In genomic region chr1:204408074-204408507, GRCh38 we compare ENCODE assay signal across 8 cellular contexts. TPM values are rescaled to one million over a fixed set of nuclear protein-coding genes. Genes with fewer than 3 reads are reported as not detected.
DNase-seq lines count a peak whose midpoint lies in the region; ATAC-seq and TF ChIP-seq lines count a peak whose summit lies in the region.

No MANE protein-coding gene starts in this region.

- no CpG with 5 or more reads among the region's 2 CpGs for WGBS in iPS DF 6.9 (ENCODE audit: insufficient coverage, insufficient read length)

- intact Hi-C loops in gastrocnemius medialis (cut with DNase I; ENCODE audit: low total_unique reads) = no loop called here

- no peak for ATAC-seq in gastrocnemius medialis
- no peak for ATAC-seq in HG02763 (IDR thresholded peaks at IDR 0.05; ENCODE audit: unreplicated experiment)
- no peak for ATAC-seq in GM21515 (IDR thresholded peaks at IDR 0.05; ENCODE audit: unreplicated experiment)

- H3K4me1 ChIP-seq in iPS DF 6.9 (ENCODE audit: control insufficient read depth, insufficient read depth, low read length) (no peaks in the 10 kb centered on the region), gastrocnemius medialis (peaks cover 32 to 33% of the 10 kb centered on the region in 2 donors)

- DNase-seq in activated naive CD4-positive, alpha-beta T cell treated with Interleukin-2 at 50 U/mL for 16 hours = peak; percentile 30
- DNase-seq in activated naive CD4-positive, alpha-beta T cell (lab: John Stamatoyannopoulos, UW) = no peak
- peak; percentile 36 to 62 for DNase-seq in NCI-H524 (lab: John Stamatoyannopoulos, UW)
- DNase-seq in astrocyte of the cerebellum (ENCODE audit: low read depth) = peak; percentile 82
- no peak for DNase-seq in iPS DF 6.9 (ENCODE audit: low read depth, low spot score)
- peak; percentile 75 to 77 for DNase-seq in gastrocnemius medialis

- TF ChIP-seq POLR2A in gastrocnemius medialis (IDR thresholded peaks at IDR 0.05) = no peak

- no peak for TF ChIP-seq CTCF in astrocyte of the cerebellum (IDR thresholded peaks at IDR 0.05; ENCODE audit: low read depth, low read length, missing control alignments)
- TF ChIP-seq CTCF in gastrocnemius medialis (IDR thresholded peaks at IDR 0.05 in 4 of 5, conservative IDR thresholded peaks at IDR 0.05 in 1 of 5) = no peak

- H3K36me3 ChIP-seq in iPS DF 6.9 (ENCODE audit: control insufficient read depth, insufficient read depth, low read length) (peaks cover 5% of the 10 kb centered on the region; the same call in 1 of the 2 replicates), gastrocnemius medialis (peaks cover 0 to 28% of the 10 kb centered on the region in 2 donors)

- in situ Hi-C loops in astrocyte of the cerebellum (cut with HindIII; ENCODE audit: low sequenced_read_pairs) (no loop called here), gastrocnemius medialis (cut with MboI; ENCODE audit: low sequenced_read_pairs in 4 of 4) (no loop called here)

- H3K27ac ChIP-seq in iPS DF 6.9 (ENCODE audit: low read length) = no peak overlapping the region
- H3K27ac ChIP-seq in gastrocnemius medialis = peak overlapping the region; percentile 99 to 100 (median 100)

- no peaks in the 10 kb centered on the region for H3K9me3 ChIP-seq in iPS DF 6.9 (ENCODE audit: control insufficient read depth, insufficient read depth, low read length)
- H3K9me3 ChIP-seq in gastrocnemius medialis = no peaks in the 10 kb centered on the region

- H3K27me3 ChIP-seq in iPS DF 6.9 (ENCODE audit: control insufficient read depth, insufficient read depth, low read length) = no peaks in the 10 kb centered on the region
- H3K27me3 ChIP-seq in gastrocnemius medialis = no peaks in the 10 kb centered on the region

- H3K4me3 ChIP-seq in astrocyte of the cerebellum (ENCODE audit: low read depth, low read length) (peak overlapping the region; percentile 83), iPS DF 6.9 (ENCODE audit: low read length) (peak overlapping the region; percentile 52; the same call in 1 of the 2 replicates), gastrocnemius medialis (peak overlapping the region; percentile 96 to 100 (median 98))

RNA-seq across cellular contexts. Expression of gene PPP1R15B, which starts 3.5 kb away (rescaled TPM):
- total RNA-seq in gastrocnemius medialis = 10 to 100 TPM; 23.8 to 33.0 (median 25.9) TPM

RNA-seq across cellular contexts. Expression of gene PLEKHA6, which starts 48.4 kb away (rescaled TPM):
- total RNA-seq in gastrocnemius medialis = 10 to 100 TPM in 2 of 4 donors, 1 to 10 TPM in 2; 4.3 to 13.2 (median 7.7) TPM

Comparison
In these comparisons a context has a peak if more than half of its experiments do, and no peak if none do; other contexts are left out.
1. DNase-seq: peak in activated naive CD4-positive, alpha-beta T cell treated with Interleukin-2 at 50 U/mL for 16 hours (single experiment), NCI-H524 (2 of 2), astrocyte of the cerebellum (single experiment) and gastrocnemius medialis (2 of 2); none in activated naive CD4-positive, alpha-beta T cell (0 of 4) and iPS DF 6.9 (single experiment).
2. Peak in every context shown above with its lines, with median percentiles within 50 percentile points of each other: H3K4me3 ChIP-seq.